Comparison of ENCODE assay signal across 21 cellular contexts in the genomic region with DNA sequence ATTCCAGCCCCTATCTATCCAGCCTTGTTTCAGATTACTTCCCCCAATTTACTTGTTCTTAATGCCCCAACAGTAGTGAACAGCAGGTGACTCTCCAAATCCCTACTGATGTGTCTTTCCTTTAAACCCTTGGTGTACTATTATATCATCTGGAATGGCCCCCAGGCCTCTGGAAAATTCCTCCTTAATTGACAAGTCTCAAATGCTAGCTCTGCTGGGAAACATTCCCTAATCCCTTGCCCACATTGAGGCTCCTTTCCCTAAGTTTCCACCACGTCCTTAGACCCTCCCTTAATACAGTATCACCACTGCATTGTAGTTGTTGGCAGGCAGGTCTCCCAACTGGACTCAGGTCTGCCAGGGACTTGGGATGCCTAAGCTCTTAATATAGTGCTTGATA. TPM values are rescaled to one million over a fixed set of nuclear protein-coding genes. Genes with fewer than 3 reads are reported as not detected.
A peak's percentile ranks its signal among the peaks of the same experiment; 100 is the strongest.
DNase-seq lines count a peak whose midpoint lies in the region; ATAC-seq and TF ChIP-seq lines count a peak whose summit lies in the region.
"Had no signal": no experiment of that assay in that cellular context is flagged by ENCODE, and none has a peak within 500 bp of the region (broad histone marks: within the 10 kb centered on the region; RNA-seq: fewer than 3 reads in every experiment).

No MANE protein-coding gene starts in this region.

- no peaks in the 10 kb centered on the region for H4K20me1 ChIP-seq in IMR-90 (ENCODE audit: insufficient read depth, low read length)

- POLR2A ChIA-PET in IMR-90 (lab: Charles Lee; ENCODE audit: unreplicated experiment), result interaction anchor here (0.6 kb wide), 1 partner anchor 756 kb away, joined by 3 read pairs; no protein-coding TSS in a partner anchor

- TF ChIP-seq POLR2A in IMR-90 (IDR thresholded peaks at IDR 0.05; ENCODE audit: low read depth, low read length) (no peak), adrenal gland (IDR thresholded peaks at IDR 0.05) (no peak)

- H3K27ac Mint-ChIP-seq in endodermal cell, result no peak overlapping the region
- H3K27ac Mint-ChIP-seq: GM23338; HFFc6; T-helper 1 cell treated with Interleukin-12 subunit alpha and Interleukin-12 subunit beta and Interleukin-4 antibody, amounts not matched to agents 30 μg/mL and 1 μg/mL, for 36 hours had no signal

- no peak overlapping the region for H3K23ac ChIP-seq in IMR-90 (ENCODE audit: low read depth, low read length)
- no peak overlapping the region for H3K23ac ChIP-seq in mesendoderm (ENCODE audit: low read length)

- peak overlapping the region; percentile 66; the same call in 1 of the 2 replicates for H2BK20ac ChIP-seq in IMR-90 (ENCODE audit: low read depth, low read length)

- H3K56ac ChIP-seq in IMR-90 (ENCODE audit: extremely low read depth, insufficient read depth, low read length), result no peak overlapping the region
- no peak overlapping the region for H3K56ac ChIP-seq in mesendoderm (ENCODE audit: low read length)

- H3K9ac ChIP-seq in IMR-90 (ENCODE audit: low read depth, low read length), result no peak overlapping the region
- H3K9ac ChIP-seq in mesendoderm (ENCODE audit: low read length), result no peak overlapping the region
- H3K9ac ChIP-seq in endodermal cell (ENCODE audit: extremely low read depth, low read length, poor library complexity, severe bottlenecking), result no peak overlapping the region

- H3K79me1 ChIP-seq in IMR-90 (ENCODE audit: low read depth in 1 of 2, low read length in 2 of 2) (0 out of 4 replicates have a peak, but pooled peaks cover 0 to 3% of the 10 kb centered on the region in 2 experiments), mesendoderm (ENCODE audit: low read length) (no peaks in the 10 kb centered on the region)

- peak overlapping the region; percentile 87 for H3K18ac ChIP-seq in IMR-90 (ENCODE audit: low read depth, low read length)
- no peak overlapping the region for H3K18ac ChIP-seq in mesendoderm (ENCODE audit: low read length)

- H2AK5ac ChIP-seq in IMR-90 (ENCODE audit: low read depth, low read length) (peak overlapping the region; percentile 63; the same call in 1 of the 2 replicates), mesendoderm (ENCODE audit: low read length) (no peak overlapping the region)

- DNase-seq in NCI-H1694 (lab: John Stamatoyannopoulos, UW), result peak; percentile 52
- DNase-seq in NCI-H1694 treated with DMSO at 0.1 percent for 48 hours (lab: John Stamatoyannopoulos, UW), result no peak
- no peak for DNase-seq in IMR-90
- DNase-seq in NCI-H748 treated with DMSO at 0.1 percent for 48 hours (lab: John Stamatoyannopoulos, UW), result peak; percentile 73
- peak; percentile 25 for DNase-seq in mesendoderm
- no peak for DNase-seq in occipital lobe (lab: John Stamatoyannopoulos, UW)
- DNase-seq in endodermal cell, result no peak
- DNase-seq in adrenal gland, result no peak
- DNase-seq: Caco-2, DMS79 treated with DMSO at 0.1 percent for 48 hours, GF-D8, HFFc6, Karpas-422, MG63, NCI-H2107, OCI-M1, RPMI8226, SIG-M5 had no signal

- H3K36me3 ChIP-seq in IMR-90 (ENCODE audit: control insufficient read depth, insufficient read depth, low read length) (no peaks in the 10 kb centered on the region), mesendoderm (ENCODE audit: control insufficient read depth, insufficient read depth, low read length) (no peaks in the 10 kb centered on the region), endodermal cell (ENCODE audit: control insufficient read depth, insufficient read depth, low read length) (no peaks in the 10 kb centered on the region), adrenal gland (replicated peaks in 1 of 2) (no peaks in the 10 kb centered on the region)
- H3K36me3 ChIP-seq: MG63 had no signal

- in situ Hi-C loops in IMR-90 (cut with MboI; ENCODE audit: low sequenced_read_pairs), result no loop called here

- CTCF ChIA-PET in IMR-90 (lab: Yijun Ruan, JAX), result no interaction called here

- peak overlapping the region; percentile 71; the same call in 1 of the 2 replicates for H2BK120ac ChIP-seq in IMR-90 (ENCODE audit: low read depth, low read length)
- no peak overlapping the region for H2BK120ac ChIP-seq in mesendoderm (ENCODE audit: low read depth, low read length)

- H3K27ac ChIP-seq in IMR-90 (ENCODE audit: insufficient read depth, low read length), result peak overlapping the region; percentile 40; the same call in 1 of the 2 replicates
- no peak overlapping the region for H3K27ac ChIP-seq in mesendoderm (ENCODE audit: low read depth, low read length)
- H3K27ac ChIP-seq in endodermal cell (ENCODE audit: low read depth, low read length), result no peak overlapping the region
- no peak overlapping the region for H3K27ac ChIP-seq in adrenal gland

- TF ChIP-seq RAD21 in IMR-90 (IDR thresholded peaks at IDR 0.05; ENCODE audit: low read length), result no peak

- no peak for TF ChIP-seq CTCF in IMR-90 (conservative IDR thresholded peaks at IDR 0.05; ENCODE audit: low read depth, low read length)
- no peak for TF ChIP-seq CTCF in endodermal cell (conservative IDR thresholded peaks at IDR 0.05)
- TF ChIP-seq CTCF in adrenal gland (IDR thresholded peaks at IDR 0.05), result no peak

- no peak overlapping the region for H4K91ac ChIP-seq in IMR-90 (ENCODE audit: insufficient read depth, low read depth, low read length)

- no peaks in the 10 kb centered on the region for H3K9me3 Mint-ChIP-seq in endodermal cell
- H3K9me3 Mint-ChIP-seq: GM23338; HFFc6; T-helper 1 cell treated with Interleukin-12 subunit alpha and Interleukin-12 subunit beta and Interleukin-4 antibody, amounts not matched to agents 30 μg/mL and 1 μg/mL, for 36 hours had no signal

- no peaks in the 10 kb centered on the region for H3K79me2 ChIP-seq in mesendoderm (ENCODE audit: control insufficient read depth, insufficient read depth, low read length)

- H3K4ac ChIP-seq in IMR-90 (ENCODE audit: low read depth, low read length) (peak overlapping the region; percentile 61), mesendoderm (ENCODE audit: low read depth, low read length) (peak overlapping the region; percentile 2)

- H4K8ac ChIP-seq in IMR-90 (ENCODE audit: low read depth in 2 of 2, low read length in 2 of 2) (no peak overlapping the region), mesendoderm (ENCODE audit: low read depth, low read length) (no peak overlapping the region)

- H3K4me3 ChIP-seq in IMR-90 (ENCODE audit: insufficient read depth, low read depth, low read length) (no peak overlapping the region), mesendoderm (ENCODE audit: low read length) (no peak overlapping the region), endodermal cell (ENCODE audit: low read length) (no peak overlapping the region), adrenal gland (no peak overlapping the region)
- H3K4me3 ChIP-seq: GM23338, MG63 had no signal

- H3K4me1 ChIP-seq in IMR-90 (ENCODE audit: control insufficient read depth, insufficient read depth, low read length) (peaks cover 12% of the 10 kb centered on the region), mesendoderm (ENCODE audit: control insufficient read depth, low read depth, low read length) (peaks cover 10% of the 10 kb centered on the region), endodermal cell (ENCODE audit: control insufficient read depth, insufficient read depth, low read length) (peaks cover 12% of the 10 kb centered on the region), adrenal gland (replicated peaks in 1 of 2) (no peaks in the 10 kb centered on the region)
- H3K4me1 ChIP-seq: Caco-2 had no signal

- intact Hi-C loops in IMR-90 (cut with micrococcal nuclease) (no loop called here), adrenal gland (cut with DNase I) (no loop called here)

- no peaks in the 10 kb centered on the region for H3K36me3 Mint-ChIP-seq in endodermal cell (ENCODE audit: low read depth)

- peaks cover 48% of the 10 kb centered on the region for H3K4me1 Mint-ChIP-seq in endodermal cell

- no peaks in the 10 kb centered on the region for H3K9me3 ChIP-seq in IMR-90 (ENCODE audit: control insufficient read depth, insufficient read depth, low read length)
- H3K9me3 ChIP-seq in endodermal cell (ENCODE audit: control insufficient read depth, low read length), result no peaks in the 10 kb centered on the region
- no peaks in the 10 kb centered on the region for H3K9me3 ChIP-seq in adrenal gland (replicated peaks in 1 of 3)
- H3K9me3 ChIP-seq: Caco-2, MG63 had no signal

- H3K4me2 ChIP-seq in IMR-90 (ENCODE audit: low read depth, low read length) (no peak overlapping the region), mesendoderm (ENCODE audit: low read length) (no peak overlapping the region)
- H3K4me2 ChIP-seq: GM23338 had no signal

- no peak overlapping the region for H2AFZ ChIP-seq in IMR-90 (replicated peaks; ENCODE audit: low read length, poor library complexity)
- H2AFZ ChIP-seq: GM23338 had no signal

- 0 out of 2 replicates have a peak overlapping the region, but pooled peaks have one; percentile 55 for H3K14ac ChIP-seq in IMR-90 (replicated peaks; ENCODE audit: low read depth, low read length)

- H3K27me3 ChIP-seq in IMR-90 (ENCODE audit: control insufficient read depth, insufficient read depth, low read length) (no peaks in the 10 kb centered on the region), mesendoderm (ENCODE audit: insufficient read depth, low read length, poor library complexity) (no peaks in the 10 kb centered on the region), endodermal cell (ENCODE audit: control insufficient read depth, insufficient read depth, low read length, poor library complexity, severe bottlenecking) (no peaks in the 10 kb centered on the region), adrenal gland (no peaks in the 10 kb centered on the region)
- H3K27me3 ChIP-seq: MG63 had no signal

- no peaks in the 10 kb centered on the region for H3K27me3 Mint-ChIP-seq in endodermal cell (ENCODE audit: insufficient read depth)

- H3K9me1 ChIP-seq in IMR-90 (ENCODE audit: insufficient read depth, low read length), result peaks cover 5% of the 10 kb centered on the region

- H4K5ac ChIP-seq in IMR-90 (ENCODE audit: low read depth, low read length) (peak overlapping the region; percentile 71), mesendoderm (ENCODE audit: low read length) (no peak overlapping the region)

- no peak overlapping the region for H3K4me3 Mint-ChIP-seq in endodermal cell
- H3K4me3 Mint-ChIP-seq: GM23338; HFFc6; T-helper 1 cell treated with Interleukin-12 subunit alpha and Interleukin-12 subunit beta and Interleukin-4 antibody, amounts not matched to agents 30 μg/mL and 1 μg/mL, for 36 hours had no signal

- no TSS peak for BruUV-seq in IMR-90 (replicated peaks; lab: Mats Ljungman, UMichigan)

- H2BK15ac ChIP-seq in IMR-90 (ENCODE audit: low read depth, low read length), result no peak overlapping the region
- H2BK15ac ChIP-seq in mesendoderm (replicated peaks; ENCODE audit: low read depth), result no peak overlapping the region

- dilution Hi-C loops in IMR-90 (cut with HindIII; ENCODE audit: low sequenced_read_pairs, unreplicated experiment), result no loop called here

- no peak overlapping the region for H2AK9ac ChIP-seq in IMR-90 (replicated peaks; ENCODE audit: low read depth, low read length, poor library complexity)

- no CpG with 5 or more reads among the region's 1 CpG for WGBS in IMR-90 (ENCODE audit: extremely low coverage in 2 of 2, insufficient read length in 1 of 2), 2 experiments
- no CpG with 5 or more reads among the region's 1 CpG for WGBS in mesendoderm (ENCODE audit: extremely low coverage, insufficient coverage, low lambda C conversion rate)
- 93 to 100% methylated on average over 1 of the region's 1 CpG for WGBS in endodermal cell (ENCODE audit: insufficient coverage in 1 of 2, insufficient read length in 1 of 2), 2 experiments
- WGBS in adrenal gland, 4 donors, result 81 to 92% (median 83%) methylated on average over 1 of the region's 1 CpG

- H2BK5ac ChIP-seq in IMR-90 (ENCODE audit: low read depth, low read length, poor library complexity, severe bottlenecking) (peak overlapping the region; percentile 13), mesendoderm (ENCODE audit: low read length) (no peak overlapping the region)

- no peak for ATAC-seq in IMR-90 (ENCODE audit: low read depth)
- ATAC-seq: GM23338 had no signal

RNA-seq across cellular contexts. Expression of gene MYO3B, which starts 41.0 kb away (rescaled TPM):
- total RNA-seq in IMR-90 (2012; rRNA removed), result not detected in 2 replicates
- 0.02 TPM in 1 of 2 replicates, not detected in the other for polyA plus RNA-seq in IMR-90 (2012; rRNA removed)
- polyA plus RNA-seq in IMR-90 (2012; cell fraction: cytosol; rRNA removed), result not detected in 2 replicates
- 0.02 TPM in 1 of 2 replicates, not detected in the other for polyA plus RNA-seq in IMR-90 (2012; cell fraction: nucleus; rRNA removed; ENCODE audit: low replicate concordance)
- 1.2 TPM for polyA plus RNA-seq in mesendoderm (2013, experiment 1 of 2)
- 1.1 TPM for polyA plus RNA-seq in mesendoderm (2013, experiment 2 of 2)
- 0.16 TPM for total RNA-seq in occipital lobe
- total RNA-seq in endodermal cell, result 10 to 100 TPM in 1 of 2 donors, 1 to 10 TPM in 1; 5.2 to 10.9 TPM
- polyA plus RNA-seq in endodermal cell (2013, experiment 1 of 2), result 1.2 TPM
- polyA plus RNA-seq in endodermal cell (2013, experiment 2 of 2), result 1.1 TPM
- under 1 TPM in 1 of 8 donors, not detected in 7; 0.04 TPM for total RNA-seq in adrenal gland
- polyA plus RNA-seq in adrenal gland, result under 1 TPM in 2 of 3 donors, not detected in 1; 0.04 to 0.08 TPM
- total RNA-seq: HFFc6, NCI-H460 had no signal
- polyA plus RNA-seq: GM23338 had no signal

Comparison
In these comparisons a context has a peak if more than half of its experiments do, and no peak if none do; other contexts are left out.
1. DNase-seq: peak in NCI-H1694 (single experiment), NCI-H748 treated with DMSO at 0.1 percent for 48 hours (single experiment) and mesendoderm (single experiment); none in NCI-H1694 treated with DMSO at 0.1 percent for 48 hours (single experiment), IMR-90 (single experiment), occipital lobe (single experiment), endodermal cell (single experiment) and adrenal gland (0 of 7).